Comparison of ENCODE assay signal across 13 cellular contexts in genomic region chr14:33634631-33635030, GRCh38.
"Had no signal": no experiment of that assay in that cellular context is flagged by ENCODE, and none has a peak within 500 bp of the region (broad histone marks: within the 10 kb centered on the region; RNA-seq: fewer than 3 reads in every experiment).

No MANE protein-coding gene starts in this region.

- H3K4me1 Mint-ChIP-seq: activated naive CD8-positive, alpha-beta T cell treated with anti-CD3 and anti-CD28 coated beads, Interleukin-2, amount 10 ng/mL, durations not matched to agents 7 days and 5 days; immature natural killer cell; naive B cell; stimulated activated effector memory CD8-positive, alpha-beta T cell treated with anti-CD3 and anti-CD28 coated beads, Interleukin-12 subunit alpha, Interleukin-12 subunit beta, amount 100 ng/mL, for 72 hours had no signal

- H3K27ac ChIP-seq: cardiac muscle cell, esophagus muscularis mucosa, pancreas, thyroid gland had no signal

- H3K36me3 Mint-ChIP-seq: activated naive CD8-positive, alpha-beta T cell treated with anti-CD3 and anti-CD28 coated beads, Interleukin-2, amount 10 ng/mL, durations not matched to agents 7 days and 5 days; immature natural killer cell; naive B cell; stimulated activated effector memory CD8-positive, alpha-beta T cell treated with anti-CD3 and anti-CD28 coated beads, Interleukin-12 subunit alpha, Interleukin-12 subunit beta, amount 100 ng/mL, for 72 hours had no signal

- H3K27me3 ChIP-seq: cardiac muscle cell, esophagus muscularis mucosa, pancreas, thyroid gland had no signal

- H3K9me3 ChIP-seq: esophagus muscularis mucosa, pancreas, thyroid gland had no signal

- DNase-seq: activated CD4-positive, alpha-beta T cell treated with anti-CD3 and anti-CD28 coated beads, Interleukin-2, amount 50 U/mL, for 1 hour; activated CD8-positive, alpha-beta memory T cell treated with anti-CD3 and anti-CD28 coated beads for 24 hours; activated naive CD8-positive, alpha-beta T cell treated with anti-CD3 and anti-CD28 coated beads, Interleukin-2, amount 10 ng/mL, durations not matched to agents 7 days and 5 days; anterior cingulate cortex; immature natural killer cell; naive B cell; pancreas; thyroid gland had no signal

- H3K4me1 ChIP-seq: esophagus muscularis mucosa, pancreas, thyroid gland had no signal

- H3K27ac Mint-ChIP-seq: activated naive CD8-positive, alpha-beta T cell treated with anti-CD3 and anti-CD28 coated beads, Interleukin-2, amount 10 ng/mL, durations not matched to agents 7 days and 5 days; activated T-helper 1 cell treated with anti-CD3 and anti-CD28 coated beads, Interleukin-12 subunit alpha, Interleukin-12 subunit beta, Interleukin-2, Interleukin-4 antibody, amounts not matched to agents 30 ng/mL and 10 ng/mL and 1 ng/mL, durations not matched to agents 14 hours and 24 hours and 36 hours; immature natural killer cell; stimulated activated effector memory CD8-positive, alpha-beta T cell treated with anti-CD3 and anti-CD28 coated beads, Interleukin-12 subunit alpha, Interleukin-12 subunit beta, amount 100 ng/mL, for 72 hours had no signal

- H3K9me3 Mint-ChIP-seq: activated naive CD8-positive, alpha-beta T cell treated with anti-CD3 and anti-CD28 coated beads, Interleukin-2, amount 10 ng/mL, durations not matched to agents 7 days and 5 days; activated T-helper 1 cell treated with anti-CD3 and anti-CD28 coated beads, Interleukin-12 subunit alpha, Interleukin-12 subunit beta, Interleukin-2, Interleukin-4 antibody, amounts not matched to agents 30 ng/mL and 10 ng/mL and 1 ng/mL, durations not matched to agents 14 hours and 24 hours and 36 hours had no signal

- H3K27me3 Mint-ChIP-seq: activated naive CD8-positive, alpha-beta T cell treated with anti-CD3 and anti-CD28 coated beads, Interleukin-2, amount 10 ng/mL, durations not matched to agents 7 days and 5 days; naive B cell had no signal

- H3K4me3 ChIP-seq: cardiac muscle cell, esophagus muscularis mucosa, lung, pancreas, thyroid gland had no signal

- H3K36me3 ChIP-seq: cardiac muscle cell, esophagus muscularis mucosa, pancreas, thyroid gland had no signal

- H3K4me3 Mint-ChIP-seq: activated naive CD8-positive, alpha-beta T cell treated with anti-CD3 and anti-CD28 coated beads, Interleukin-2, amount 10 ng/mL, durations not matched to agents 7 days and 5 days; activated T-helper 1 cell treated with anti-CD3 and anti-CD28 coated beads, Interleukin-12 subunit alpha, Interleukin-12 subunit beta, Interleukin-2, Interleukin-4 antibody, amounts not matched to agents 30 ng/mL and 10 ng/mL and 1 ng/mL, durations not matched to agents 14 hours and 24 hours and 36 hours; immature natural killer cell; naive B cell; stimulated activated effector memory CD8-positive, alpha-beta T cell treated with anti-CD3 and anti-CD28 coated beads, Interleukin-12 subunit alpha, Interleukin-12 subunit beta, amount 100 ng/mL, for 72 hours had no signal
